ENCODE assay signal across 1 cellular context in the genomic region with DNA sequence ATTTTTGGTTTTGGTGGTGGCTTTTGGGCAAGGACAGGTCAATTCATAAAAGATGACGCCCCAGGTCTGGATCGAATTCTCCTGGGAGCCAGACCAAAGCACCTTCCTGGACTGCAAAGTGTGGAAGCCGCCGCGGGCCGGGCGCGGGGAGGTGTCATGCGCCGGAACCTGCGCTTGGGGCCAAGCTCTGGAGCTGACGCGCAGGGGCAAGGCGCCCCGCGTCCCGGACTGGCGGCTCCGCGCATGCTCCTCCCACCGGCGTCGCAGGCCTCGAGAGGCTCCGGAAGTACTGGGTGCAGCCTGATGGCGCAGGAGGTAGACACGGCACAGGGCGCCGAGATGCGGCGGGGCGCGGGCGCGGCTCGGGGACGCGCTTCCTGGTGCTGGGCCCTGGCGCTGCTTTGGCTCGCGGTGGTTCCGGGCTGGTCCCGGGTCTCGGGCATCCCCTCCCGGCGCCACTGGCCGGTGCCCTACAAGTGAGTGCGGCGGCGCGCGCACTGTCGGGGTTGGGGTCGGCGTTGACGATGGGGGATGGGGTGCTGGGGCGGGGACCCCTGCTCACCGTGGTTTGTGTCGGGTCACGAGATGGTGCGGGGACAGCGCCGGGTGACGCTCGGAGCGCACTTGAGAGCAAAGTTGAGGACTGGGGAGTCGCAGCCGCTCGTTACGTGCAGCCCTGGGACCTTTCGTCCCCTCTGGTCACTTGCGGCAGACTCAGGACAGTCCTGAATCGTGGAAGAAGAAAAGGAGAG.
TF ChIP-seq lines count a peak whose summit lies in the region.

A gene (plus strand): TSS at position 286 of the 752 bp plus-strand sequence. CDS start 18 bp downstream, at position 304.

TF ChIP-seq in HepG2, 621 proteins besides CTCF, POLR2A, EP300 and RAD21 (continued from another document and continues in another):
- no peak for TF ChIP-seq MBD4 (IDR thresholded peaks at IDR 0.05; ENCODE audit: borderline replicate concordance, low read length)
- no peak for TF ChIP-seq SYNCRIP (IDR thresholded peaks at IDR 0.05; ENCODE audit: insufficient read depth, low read depth, low read length)
- TF ChIP-seq PHF5A (CRISPR knock-in tag; IDR thresholded peaks at IDR 0.05; ENCODE audit: low read depth, unreplicated experiment), result no peak
- TF ChIP-seq, protein P1, sequence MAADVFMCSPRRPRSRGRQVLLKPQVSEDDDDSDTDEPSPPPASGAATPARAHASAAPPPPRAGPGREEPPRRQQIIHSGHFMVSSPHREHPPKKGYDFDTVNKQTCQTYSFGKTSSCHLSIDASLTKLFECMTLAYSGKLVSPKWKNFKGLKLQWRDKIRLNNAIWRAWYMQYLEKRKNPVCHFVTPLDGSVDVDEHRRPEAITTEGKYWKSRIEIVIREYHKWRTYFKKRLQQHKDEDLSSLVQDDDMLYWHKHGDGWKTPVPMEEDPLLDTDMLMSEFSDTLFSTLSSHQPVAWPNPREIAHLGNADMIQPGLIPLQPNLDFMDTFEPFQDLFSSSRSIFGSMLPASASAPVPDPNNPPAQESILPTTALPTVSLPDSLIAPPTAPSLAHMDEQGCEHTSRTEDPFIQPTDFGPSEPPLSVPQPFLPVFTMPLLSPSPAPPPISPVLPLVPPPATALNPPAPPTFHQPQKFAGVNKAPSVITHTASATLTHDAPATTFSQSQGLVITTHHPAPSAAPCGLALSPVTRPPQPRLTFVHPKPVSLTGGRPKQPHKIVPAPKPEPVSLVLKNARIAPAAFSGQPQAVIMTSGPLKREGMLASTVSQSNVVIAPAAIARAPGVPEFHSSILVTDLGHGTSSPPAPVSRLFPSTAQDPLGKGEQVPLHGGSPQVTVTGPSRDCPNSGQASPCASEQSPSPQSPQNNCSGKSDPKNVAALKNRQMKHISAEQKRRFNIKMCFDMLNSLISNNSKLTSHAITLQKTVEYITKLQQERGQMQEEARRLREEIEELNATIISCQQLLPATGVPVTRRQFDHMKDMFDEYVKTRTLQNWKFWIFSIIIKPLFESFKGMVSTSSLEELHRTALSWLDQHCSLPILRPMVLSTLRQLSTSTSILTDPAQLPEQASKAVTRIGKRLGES (CRISPR knock-in tag; IDR thresholded peaks at IDR 0.05; ENCODE audit: borderline replicate concordance), result 0 out of 2 replicates have a peak, but pooled peaks have one; percentile 60
- TF ChIP-seq, protein P2, sequence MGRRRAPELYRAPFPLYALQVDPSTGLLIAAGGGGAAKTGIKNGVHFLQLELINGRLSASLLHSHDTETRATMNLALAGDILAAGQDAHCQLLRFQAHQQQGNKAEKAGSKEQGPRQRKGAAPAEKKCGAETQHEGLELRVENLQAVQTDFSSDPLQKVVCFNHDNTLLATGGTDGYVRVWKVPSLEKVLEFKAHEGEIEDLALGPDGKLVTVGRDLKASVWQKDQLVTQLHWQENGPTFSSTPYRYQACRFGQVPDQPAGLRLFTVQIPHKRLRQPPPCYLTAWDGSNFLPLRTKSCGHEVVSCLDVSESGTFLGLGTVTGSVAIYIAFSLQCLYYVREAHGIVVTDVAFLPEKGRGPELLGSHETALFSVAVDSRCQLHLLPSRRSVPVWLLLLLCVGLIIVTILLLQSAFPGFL (CRISPR knock-in tag; IDR thresholded peaks at IDR 0.05), result 0 out of 2 replicates have a peak, but pooled peaks have one; percentile 34
- peak; percentile 54; the same call in 1 of the 2 replicates for TF ChIP-seq SMAD1 (CRISPR knock-in tag; IDR thresholded peaks at IDR 0.05; ENCODE audit: borderline replicate concordance, low read depth)
- TF ChIP-seq, protein P3, sequence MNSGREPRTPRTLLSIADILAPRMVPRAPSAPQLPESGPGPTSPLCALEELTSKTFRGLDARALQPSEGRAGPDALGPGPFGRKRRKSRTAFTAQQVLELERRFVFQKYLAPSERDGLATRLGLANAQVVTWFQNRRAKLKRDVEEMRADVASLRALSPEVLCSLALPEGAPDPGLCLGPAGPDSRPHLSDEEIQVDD (CRISPR knock-in tag; IDR thresholded peaks at IDR 0.05; ENCODE audit: borderline replicate concordance), result no peak
- TF ChIP-seq MYNN (CRISPR knock-in tag; IDR thresholded peaks at IDR 0.05; ENCODE audit: low read depth), result no peak
- peak; percentile 69; the same call in 1 of the 2 replicates for TF ChIP-seq FOXK1 (CRISPR knock-in tag; IDR thresholded peaks at IDR 0.05; ENCODE audit: borderline replicate concordance, low read depth)
- TF ChIP-seq KAT2B (IDR thresholded peaks at IDR 0.05; ENCODE audit: borderline replicate concordance, low read depth, low read length), result no peak
- TF ChIP-seq, protein P4, sequence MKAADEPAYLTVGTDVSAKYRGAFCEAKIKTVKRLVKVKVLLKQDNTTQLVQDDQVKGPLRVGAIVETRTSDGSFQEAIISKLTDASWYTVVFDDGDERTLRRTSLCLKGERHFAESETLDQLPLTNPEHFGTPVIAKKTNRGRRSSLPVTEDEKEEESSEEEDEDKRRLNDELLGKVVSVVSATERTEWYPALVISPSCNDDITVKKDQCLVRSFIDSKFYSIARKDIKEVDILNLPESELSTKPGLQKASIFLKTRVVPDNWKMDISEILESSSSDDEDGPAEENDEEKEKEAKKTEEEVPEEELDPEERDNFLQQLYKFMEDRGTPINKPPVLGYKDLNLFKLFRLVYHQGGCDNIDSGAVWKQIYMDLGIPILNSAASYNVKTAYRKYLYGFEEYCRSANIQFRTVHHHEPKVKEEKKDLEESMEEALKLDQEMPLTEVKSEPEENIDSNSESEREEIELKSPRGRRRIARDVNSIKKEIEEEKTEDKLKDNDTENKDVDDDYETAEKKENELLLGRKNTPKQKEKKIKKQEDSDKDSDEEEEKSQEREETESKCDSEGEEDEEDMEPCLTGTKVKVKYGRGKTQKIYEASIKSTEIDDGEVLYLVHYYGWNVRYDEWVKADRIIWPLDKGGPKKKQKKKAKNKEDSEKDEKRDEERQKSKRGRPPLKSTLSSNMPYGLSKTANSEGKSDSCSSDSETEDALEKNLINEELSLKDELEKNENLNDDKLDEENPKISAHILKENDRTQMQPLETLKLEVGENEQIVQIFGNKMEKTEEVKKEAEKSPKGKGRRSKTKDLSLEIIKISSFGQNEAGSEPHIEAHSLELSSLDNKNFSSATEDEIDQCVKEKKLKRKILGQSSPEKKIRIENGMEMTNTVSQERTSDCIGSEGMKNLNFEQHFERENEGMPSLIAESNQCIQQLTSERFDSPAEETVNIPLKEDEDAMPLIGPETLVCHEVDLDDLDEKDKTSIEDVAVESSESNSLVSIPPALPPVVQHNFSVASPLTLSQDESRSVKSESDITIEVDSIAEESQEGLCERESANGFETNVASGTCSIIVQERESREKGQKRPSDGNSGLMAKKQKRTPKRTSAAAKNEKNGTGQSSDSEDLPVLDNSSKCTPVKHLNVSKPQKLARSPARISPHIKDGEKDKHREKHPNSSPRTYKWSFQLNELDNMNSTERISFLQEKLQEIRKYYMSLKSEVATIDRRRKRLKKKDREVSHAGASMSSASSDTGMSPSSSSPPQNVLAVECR (CRISPR knock-in tag; IDR thresholded peaks at IDR 0.05; ENCODE audit: borderline replicate concordance), result peak; percentile 91
- no peak for TF ChIP-seq SRF (IDR thresholded peaks at IDR 0.05; ENCODE audit: low read depth, low read length)
- peak; percentile 82; the same call in 1 of the 2 replicates for TF ChIP-seq ZNF451 (CRISPR knock-in tag; IDR thresholded peaks at IDR 0.05)
- TF ChIP-seq ZNF749 (CRISPR knock-in tag; IDR thresholded peaks at IDR 0.05; ENCODE audit: borderline replicate concordance), result peak; percentile 90; the same call in 1 of the 2 replicates
- TF ChIP-seq KDM5A (IDR thresholded peaks at IDR 0.05; ENCODE audit: borderline replicate concordance, low read length), result no peak
- TF ChIP-seq ZNF672 (CRISPR knock-in tag; IDR thresholded peaks at IDR 0.05), result no peak
- TF ChIP-seq ZNF891 (CRISPR knock-in tag; IDR thresholded peaks at IDR 0.05), result peak; percentile 60
- TF ChIP-seq KLF6 (CRISPR knock-in tag; IDR thresholded peaks at IDR 0.05), result peak; percentile 82
- TF ChIP-seq ZNF350 (CRISPR knock-in tag; IDR thresholded peaks at IDR 0.05; ENCODE audit: borderline replicate concordance, low read depth), result peak; percentile 49
- no peak; the same call in 1 of the 2 replicates for TF ChIP-seq ZNF879 (CRISPR knock-in tag; IDR thresholded peaks at IDR 0.05)
- TF ChIP-seq, protein P5, sequence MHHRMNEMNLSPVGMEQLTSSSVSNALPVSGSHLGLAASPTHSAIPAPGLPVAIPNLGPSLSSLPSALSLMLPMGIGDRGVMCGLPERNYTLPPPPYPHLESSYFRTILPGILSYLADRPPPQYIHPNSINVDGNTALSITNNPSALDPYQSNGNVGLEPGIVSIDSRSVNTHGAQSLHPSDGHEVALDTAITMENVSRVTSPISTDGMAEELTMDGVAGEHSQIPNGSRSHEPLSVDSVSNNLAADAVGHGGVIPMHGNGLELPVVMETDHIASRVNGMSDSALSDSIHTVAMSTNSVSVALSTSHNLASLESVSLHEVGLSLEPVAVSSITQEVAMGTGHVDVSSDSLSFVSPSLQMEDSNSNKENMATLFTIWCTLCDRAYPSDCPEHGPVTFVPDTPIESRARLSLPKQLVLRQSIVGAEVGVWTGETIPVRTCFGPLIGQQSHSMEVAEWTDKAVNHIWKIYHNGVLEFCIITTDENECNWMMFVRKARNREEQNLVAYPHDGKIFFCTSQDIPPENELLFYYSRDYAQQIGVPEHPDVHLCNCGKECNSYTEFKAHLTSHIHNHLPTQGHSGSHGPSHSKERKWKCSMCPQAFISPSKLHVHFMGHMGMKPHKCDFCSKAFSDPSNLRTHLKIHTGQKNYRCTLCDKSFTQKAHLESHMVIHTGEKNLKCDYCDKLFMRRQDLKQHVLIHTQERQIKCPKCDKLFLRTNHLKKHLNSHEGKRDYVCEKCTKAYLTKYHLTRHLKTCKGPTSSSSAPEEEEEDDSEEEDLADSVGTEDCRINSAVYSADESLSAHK (CRISPR knock-in tag; IDR thresholded peaks at IDR 0.05; ENCODE audit: borderline replicate concordance), result no peak
- peak; percentile 78; the same call in 1 of the 2 replicates for TF ChIP-seq ZSCAN9 (CRISPR knock-in tag; IDR thresholded peaks at IDR 0.05; ENCODE audit: borderline replicate concordance)
- TF ChIP-seq SKI (IDR thresholded peaks at IDR 0.05; ENCODE audit: partially characterized antibody), result peak; percentile 35
- TF ChIP-seq PHB2 (IDR thresholded peaks at IDR 0.05; ENCODE audit: partially characterized antibody), result no peak
- no peak for TF ChIP-seq TCF12 (IDR thresholded peaks at IDR 0.05)
- no peak; the same call in 1 of the 2 replicates for TF ChIP-seq TCF12 (CRISPR knock-in tag; IDR thresholded peaks at IDR 0.05)
- no peak for TF ChIP-seq ZNF619 (CRISPR knock-in tag; IDR thresholded peaks at IDR 0.05)
- no peak for TF ChIP-seq KDM1A (CRISPR knock-in tag; IDR thresholded peaks at IDR 0.05)
- peak; percentile 79 for TF ChIP-seq ZNF264 (CRISPR knock-in tag; IDR thresholded peaks at IDR 0.05)
- peak; percentile 73 for TF ChIP-seq ZNF263 (CRISPR knock-in tag; IDR thresholded peaks at IDR 0.05)
- TF ChIP-seq, protein P6, sequence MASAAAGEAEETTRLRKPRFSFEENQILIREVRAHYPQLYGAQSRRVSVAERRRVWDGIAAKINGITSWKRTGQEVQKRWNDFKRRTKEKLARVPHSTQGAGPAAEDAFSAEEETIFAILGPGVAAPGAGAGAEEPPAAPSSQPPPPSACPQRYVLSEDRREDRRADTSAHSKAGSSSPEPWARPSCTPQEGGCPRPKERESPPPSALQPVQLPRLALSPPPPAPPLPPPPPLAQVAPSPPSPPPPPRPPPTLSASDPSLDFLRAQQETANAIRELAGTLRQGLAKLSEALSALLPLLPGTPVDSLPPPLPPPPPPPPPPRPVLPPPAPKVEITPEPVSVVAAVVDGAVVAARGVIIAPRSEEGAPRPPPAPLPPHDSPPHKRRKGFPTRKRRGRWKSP (CRISPR knock-in tag; IDR thresholded peaks at IDR 0.05), result peak; percentile 93
- TF ChIP-seq MXI1 (IDR thresholded peaks at IDR 0.05; ENCODE audit: borderline replicate concordance, low read depth, low read length), result peak; percentile 82; the same call in 1 of the 3 replicates
- no peak for TF ChIP-seq ZNF652 (CRISPR knock-in tag; IDR thresholded peaks at IDR 0.05; ENCODE audit: borderline replicate concordance, low read depth)
- TF ChIP-seq CEBPG (CRISPR knock-in tag; IDR thresholded peaks at IDR 0.05), result 0 out of 2 replicates have a peak, but pooled peaks have one; percentile 8
- TF ChIP-seq ZNF841 (CRISPR knock-in tag; IDR thresholded peaks at IDR 0.05; ENCODE audit: borderline replicate concordance), result no peak
- TF ChIP-seq, protein P7, sequence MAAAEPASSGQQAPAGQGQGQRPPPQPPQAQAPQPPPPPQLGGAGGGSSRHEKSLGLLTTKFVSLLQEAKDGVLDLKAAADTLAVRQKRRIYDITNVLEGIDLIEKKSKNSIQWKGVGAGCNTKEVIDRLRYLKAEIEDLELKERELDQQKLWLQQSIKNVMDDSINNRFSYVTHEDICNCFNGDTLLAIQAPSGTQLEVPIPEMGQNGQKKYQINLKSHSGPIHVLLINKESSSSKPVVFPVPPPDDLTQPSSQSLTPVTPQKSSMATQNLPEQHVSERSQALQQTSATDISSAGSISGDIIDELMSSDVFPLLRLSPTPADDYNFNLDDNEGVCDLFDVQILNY (CRISPR knock-in tag; conservative IDR thresholded peaks at IDR 0.05), result 0 out of 2 replicates have a peak, but pooled peaks have one; percentile 7
- no peak for TF ChIP-seq ZNF567 (CRISPR knock-in tag; IDR thresholded peaks at IDR 0.05; ENCODE audit: borderline replicate concordance)
- TF ChIP-seq BRCA1 (CRISPR knock-in tag; IDR thresholded peaks at IDR 0.05), result peak; percentile 79; the same call in 1 of the 2 replicates
- TF ChIP-seq ZNF143 (CRISPR knock-in tag; IDR thresholded peaks at IDR 0.05), result peak; percentile 42; the same call in 1 of the 2 replicates
- TF ChIP-seq, protein P8, sequence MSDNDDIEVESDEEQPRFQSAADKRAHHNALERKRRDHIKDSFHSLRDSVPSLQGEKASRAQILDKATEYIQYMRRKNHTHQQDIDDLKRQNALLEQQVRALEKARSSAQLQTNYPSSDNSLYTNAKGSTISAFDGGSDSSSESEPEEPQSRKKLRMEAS (IDR thresholded peaks at IDR 0.05), result peak; percentile 95
- TF ChIP-seq, protein P9, sequence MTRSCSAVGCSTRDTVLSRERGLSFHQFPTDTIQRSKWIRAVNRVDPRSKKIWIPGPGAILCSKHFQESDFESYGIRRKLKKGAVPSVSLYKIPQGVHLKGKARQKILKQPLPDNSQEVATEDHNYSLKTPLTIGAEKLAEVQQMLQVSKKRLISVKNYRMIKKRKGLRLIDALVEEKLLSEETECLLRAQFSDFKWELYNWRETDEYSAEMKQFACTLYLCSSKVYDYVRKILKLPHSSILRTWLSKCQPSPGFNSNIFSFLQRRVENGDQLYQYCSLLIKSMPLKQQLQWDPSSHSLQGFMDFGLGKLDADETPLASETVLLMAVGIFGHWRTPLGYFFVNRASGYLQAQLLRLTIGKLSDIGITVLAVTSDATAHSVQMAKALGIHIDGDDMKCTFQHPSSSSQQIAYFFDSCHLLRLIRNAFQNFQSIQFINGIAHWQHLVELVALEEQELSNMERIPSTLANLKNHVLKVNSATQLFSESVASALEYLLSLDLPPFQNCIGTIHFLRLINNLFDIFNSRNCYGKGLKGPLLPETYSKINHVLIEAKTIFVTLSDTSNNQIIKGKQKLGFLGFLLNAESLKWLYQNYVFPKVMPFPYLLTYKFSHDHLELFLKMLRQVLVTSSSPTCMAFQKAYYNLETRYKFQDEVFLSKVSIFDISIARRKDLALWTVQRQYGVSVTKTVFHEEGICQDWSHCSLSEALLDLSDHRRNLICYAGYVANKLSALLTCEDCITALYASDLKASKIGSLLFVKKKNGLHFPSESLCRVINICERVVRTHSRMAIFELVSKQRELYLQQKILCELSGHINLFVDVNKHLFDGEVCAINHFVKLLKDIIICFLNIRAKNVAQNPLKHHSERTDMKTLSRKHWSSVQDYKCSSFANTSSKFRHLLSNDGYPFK (CRISPR knock-in tag; IDR thresholded peaks at IDR 0.05; ENCODE audit: borderline replicate concordance), result peak; percentile 65; the same call in 1 of the 2 replicates
- peak; percentile 82 for TF ChIP-seq MXD4 (CRISPR knock-in tag; IDR thresholded peaks at IDR 0.05)
